In the genomic region with DNA sequence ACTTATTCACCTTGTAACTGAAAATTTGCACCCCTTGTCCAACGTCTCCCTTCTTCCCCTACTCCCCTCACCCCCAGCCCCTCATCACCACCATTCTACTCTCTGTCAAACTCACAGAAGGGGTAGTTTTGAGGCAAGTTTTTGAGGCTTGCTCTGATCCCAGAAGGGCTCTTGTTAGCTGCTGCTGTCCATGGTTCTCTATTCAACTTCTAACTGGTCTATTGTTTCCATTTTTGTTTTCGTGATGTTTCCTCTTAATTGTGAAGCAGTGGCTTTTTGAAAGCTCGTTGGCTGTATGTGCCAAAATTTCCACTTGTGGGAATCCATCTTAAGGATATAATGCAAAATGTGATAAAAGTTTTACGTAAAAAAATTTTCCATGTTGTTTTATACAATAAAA, we compare ENCODE assay signal across 22 cellular contexts.
DNase-seq lines count a peak whose midpoint lies in the region; ATAC-seq, FAIRE-seq and TF ChIP-seq lines count a peak whose summit lies in the region.
"Had no signal": no experiment of that assay in that cellular context is flagged by ENCODE, and none has a peak within 500 bp of the region (broad histone marks: within the 10 kb centered on the region; RNA-seq: fewer than 3 reads in every experiment).

No MANE protein-coding gene starts in this region.

- 22% methylated on average over 4 of the region's 4 CpGs for WGBS in A549 (ENCODE audit: missing lambda C conversion rate)
- WGBS in GM12878 (ENCODE audit: insufficient coverage, insufficient replicate concordance, low lambda C conversion rate, missing lambda C conversion rate), result 28% methylated on average over 4 of the region's 4 CpGs
- 67 to 71% methylated on average over 4 of the region's 4 CpGs for WGBS in lower leg skin, 2 donors

- no peaks in the 10 kb centered on the region for H3F3A ChIP-seq in GM23338 (replicated peaks; ENCODE audit: low read depth)

- CTCF ChIA-PET in A549 (lab: Yijun Ruan, JAX) (no interaction called here), GM12878 (lab: Yijun Ruan, JAX) (no interaction called here)

- SMC1A ChIA-PET in GM12878 (lab: Charles Lee; ENCODE audit: uncharacterized antibody, unreplicated experiment), result no interaction called here

- TF ChIP-seq CTCF in A549 (IDR thresholded peaks at IDR 0.05) (no peak), GM23338 (conservative IDR thresholded peaks at IDR 0.05; ENCODE audit: low read depth in 2 of 2) (no peak), GM12878 (IDR thresholded peaks at IDR 0.05 in 2 of 3, conservative IDR thresholded peaks at IDR 0.05 in 1 of 3; ENCODE audit: control insufficient read depth in 2 of 3, extremely low read depth in 1 of 3, insufficient read depth in 1 of 3, low read depth in 3 of 3, low read length in 3 of 3) (no peak), lower leg skin (IDR thresholded peaks at IDR 0.05) (no peak)

- intact Hi-C loops in GM12878 (cut with micrococcal nuclease; ENCODE audit: unreplicated experiment) (no loop called here), lower leg skin (cut with DNase I; ENCODE audit: low total_unique reads) (no loop called here)

- H3K27ac Mint-ChIP-seq in GM23338, result no peak overlapping the region
- H3K27ac Mint-ChIP-seq in activated T-cell treated with anti-CD3 and anti-CD28 coated beads, Interleukin-2, amount 50 U/mL, for 72 hours, result no peak overlapping the region
- H3K27ac Mint-ChIP-seq: B cell; CD14-positive monocyte; CD4-positive, alpha-beta T cell; CD8-positive, alpha-beta memory T cell had no signal

- no peak for TF ChIP-seq POLR2A in A549 (IDR thresholded peaks at IDR 0.05; ENCODE audit: low read length)
- no peak for TF ChIP-seq POLR2A in GM12878 (IDR thresholded peaks at IDR 0.05; ENCODE audit: low read depth, low read length)
- TF ChIP-seq POLR2A in lower leg skin (IDR thresholded peaks at IDR 0.05), result no peak

- POLR2A ChIA-PET in A549 (lab: Yijun Ruan, JAX) (no interaction called here), GM12878 (lab: Charles Lee) (no interaction called here)

- H3K4me2 ChIP-seq in A549, result no peak overlapping the region
- no peak overlapping the region for H3K4me2 ChIP-seq in GM23338
- H3K4me2 ChIP-seq in GM12878 (ENCODE audit: control insufficient read depth, insufficient read depth), result no peak overlapping the region
- H3K4me2 ChIP-seq: BLaER1 had no signal

- no peak overlapping the region for H3K9ac ChIP-seq in GM12878 (ENCODE audit: control insufficient read depth, insufficient read depth, low read length)
- H3K9ac ChIP-seq: BLaER1 had no signal

- no peaks in the 10 kb centered on the region for H3K9me2 ChIP-seq in GM23338 (ENCODE audit: insufficient read depth)

- TF ChIP-seq EP300 in A549 (IDR thresholded peaks at IDR 0.05), result no peak
- TF ChIP-seq EP300 in Ishikawa (IDR thresholded peaks at IDR 0.05; ENCODE audit: borderline replicate concordance), result no peak
- TF ChIP-seq EP300 in GM12878 (IDR thresholded peaks at IDR 0.05; ENCODE audit: borderline replicate concordance in 1 of 2, control insufficient read depth in 1 of 2, low read depth in 2 of 2, low read length in 2 of 2), result no peak

- no peaks in the 10 kb centered on the region for H3K79me2 ChIP-seq in GM23338 (replicated peaks; ENCODE audit: insufficient read depth)
- no peaks in the 10 kb centered on the region for H3K79me2 ChIP-seq in GM12878 (ENCODE audit: control insufficient read depth, insufficient read depth, low read length)

- H3K4me3 ChIP-seq in A549, result no peak overlapping the region
- no peak overlapping the region for H3K4me3 ChIP-seq in GM23338
- H3K4me3 ChIP-seq in GM12878, result no peak overlapping the region
- no peak overlapping the region for H3K4me3 ChIP-seq in lower leg skin (ENCODE audit: low read depth, poor library complexity, severe bottlenecking)
- H3K4me3 ChIP-seq: BLaER1, HAP-1 had no signal

- TF ChIP-seq RAD21 in A549 (conservative IDR thresholded peaks at IDR 0.05 in 1 of 2, IDR thresholded peaks at IDR 0.05 in 1 of 2) (no peak), Ishikawa (IDR thresholded peaks at IDR 0.05; ENCODE audit: low read depth) (no peak), GM12878 (IDR thresholded peaks at IDR 0.05; ENCODE audit: insufficient read depth, low read depth, low read length) (no peak)

- H4K20me1 ChIP-seq in GM23338 (replicated peaks; ENCODE audit: insufficient read depth) (no peaks in the 10 kb centered on the region), GM12878 (ENCODE audit: control insufficient read depth, insufficient read depth) (no peaks in the 10 kb centered on the region)
- H4K20me1 ChIP-seq: BLaER1 had no signal

- no TSS peak for BruUV-seq in GM12878 (replicated peaks; lab: Mats Ljungman, UMichigan)

- no peak overlapping the region for H3K27ac ChIP-seq in A549
- H3K27ac ChIP-seq in GM23338 (ENCODE audit: low read depth), result no peak overlapping the region
- no peak overlapping the region for H3K27ac ChIP-seq in GM12878 (ENCODE audit: control insufficient read depth, insufficient read depth)
- H3K27ac ChIP-seq: BLaER1 had no signal

- no peaks in the 10 kb centered on the region for H3K36me3 ChIP-seq in GM23338 (ENCODE audit: insufficient read depth)
- H3K36me3 ChIP-seq in GM12878 (ENCODE audit: control insufficient read depth in 2 of 2, insufficient read depth in 2 of 2, low read length in 1 of 2), result no peaks in the 10 kb centered on the region
- H3K36me3 ChIP-seq: BLaER1, HAP-1 had no signal

- no peak overlapping the region for H3K4me3 Mint-ChIP-seq in GM23338
- H3K4me3 Mint-ChIP-seq in activated T-cell treated with anti-CD3 and anti-CD28 coated beads, Interleukin-2, amount 50 U/mL, for 72 hours, result no peak overlapping the region
- H3K4me3 Mint-ChIP-seq: B cell; CD14-positive monocyte; CD4-positive, alpha-beta T cell; CD8-positive, alpha-beta memory T cell had no signal

- H3K9me3 ChIP-seq in A549 (peaks cover 4% of the 10 kb centered on the region; the same call in 1 of the 3 replicates), GM12878 (replicated peaks; ENCODE audit: control insufficient read depth, insufficient read depth, low read length) (no peaks in the 10 kb centered on the region)

- peaks cover 4% of the 10 kb centered on the region; the same call in 2 of the 3 replicates for H3K4me1 Mint-ChIP-seq in GM23338
- H3K4me1 Mint-ChIP-seq in activated T-cell treated with anti-CD3 and anti-CD28 coated beads, Interleukin-2, amount 50 U/mL, for 72 hours (ENCODE audit: low read depth), result peaks cover 14% of the 10 kb centered on the region
- H3K4me1 Mint-ChIP-seq: B cell, CD14-positive monocyte had no signal

- no peaks in the 10 kb centered on the region for H3K36me3 Mint-ChIP-seq in GM23338 (ENCODE audit: low read depth)
- peaks cover 3 to 5% of the 10 kb centered on the region in 2 donors for H3K36me3 Mint-ChIP-seq in activated T-cell treated with anti-CD3 and anti-CD28 coated beads, Interleukin-2, amount 50 U/mL, for 72 hours (ENCODE audit: insufficient read depth in 2 of 2)

- H2AFZ ChIP-seq in GM23338 (no peak overlapping the region), GM12878 (ENCODE audit: control insufficient read depth, low read depth, low read length) (no peak overlapping the region)

- ATAC-seq in A549 (no peak), GM23338 (no peak), GM12878 (no peak), esophagus mucosa (no peak)
- ATAC-seq in activated T-cell treated with anti-CD3 and anti-CD28 coated beads, Interleukin-2, amount 50 U/mL, for 72 hours (replicated peaks in 1 of 2), result no peak

- RAD21 ChIA-PET in GM12878 (lab: Charles Lee; ENCODE audit: unreplicated experiment), result no interaction called here

- H3K27me3 Mint-ChIP-seq in GM23338 (ENCODE audit: insufficient read depth, low read depth, poor library complexity), result peaks cover 2% of the 10 kb centered on the region
- H3K27me3 Mint-ChIP-seq in activated T-cell treated with anti-CD3 and anti-CD28 coated beads, Interleukin-2, amount 50 U/mL, for 72 hours (ENCODE audit: low read depth), result no peaks in the 10 kb centered on the region
- H3K27me3 Mint-ChIP-seq: CD4-positive, alpha-beta T cell had no signal

- no peaks in the 10 kb centered on the region for H3K27me3 ChIP-seq in GM23338 (ENCODE audit: insufficient read depth)
- H3K27me3 ChIP-seq in GM12878 (replicated peaks in 1 of 2; ENCODE audit: control insufficient read depth in 2 of 2, insufficient read depth in 2 of 2, low read length in 1 of 2), result no peaks in the 10 kb centered on the region
- H3K27me3 ChIP-seq: BLaER1 had no signal

- in situ Hi-C loops in GM12878 (cut with MboI), result no loop called here

- DNase-seq in A549 (ENCODE audit: low read depth in 1 of 2, low spot score in 1 of 2) (no peak), GM23338 (ENCODE audit: low spot score) (no peak), GM12878 (ENCODE audit: low read depth, low spot score) (no peak), lower leg skin (ENCODE audit: low spot score in 2 of 2) (no peak)
- DNase-seq in activated T-cell treated with anti-CD3 and anti-CD28 coated beads, Interleukin-2, amount 50 U/mL, for 72 hours, result no peak
- DNase-seq: CD4-positive, alpha-beta T cell; CD8-positive, alpha-beta memory T cell; DMS 273 treated with DMSO at 0.1 percent for 48 hours; DMS79; EL; GDM1; GOT3 had no signal

- H3K9me3 Mint-ChIP-seq in GM23338, result no peaks in the 10 kb centered on the region
- peaks cover 1 to 3% of the 10 kb centered on the region in 2 donors for H3K9me3 Mint-ChIP-seq in activated T-cell treated with anti-CD3 and anti-CD28 coated beads, Interleukin-2, amount 50 U/mL, for 72 hours

- H3K4me1 ChIP-seq in A549 (no peaks in the 10 kb centered on the region), GM23338 (ENCODE audit: insufficient read depth) (no peaks in the 10 kb centered on the region), GM12878 (ENCODE audit: control insufficient read depth, insufficient read depth, low read length) (no peaks in the 10 kb centered on the region)
- H3K4me1 ChIP-seq: HAP-1 had no signal

- FAIRE-seq in A549 (lab: Jason Lieb, UNC) (no peak), GM12878 (lab: Jason Lieb, UNC) (no peak)
- FAIRE-seq: D721Med, GM12891, GM18507, H54 had no signal

TF ChIP-seq in GM23338, 12 proteins besides CTCF, POLR2A, EP300 and RAD21 (continues in another document):
- TF ChIP-seq ZNF114 (CRISPR knock-in tag; IDR thresholded peaks at IDR 0.05), result no peak

TF ChIP-seq in Ishikawa, 13 proteins besides CTCF, POLR2A, EP300 and RAD21 (continues in another document):
- TF ChIP-seq TAF1 (IDR thresholded peaks at IDR 0.05; ENCODE audit: low read depth) (no peak), YY1 (IDR thresholded peaks at IDR 0.05; ENCODE audit: low read depth) (no peak)

Comparison
In these comparisons a context has a peak if more than half of its experiments do, and no peak if none do; other contexts are left out.
1. Of the 24 proteins assayed by ChIP-seq in both GM12878 and A549: peak only in GM12878: none; only in A549: none; in both: REST; in neither: 23.